8 cellular contexts compared by ENCODE assay signal in genomic region chr11:1854132-1854948, GRCh38. TPM values are rescaled to one million over a fixed set of nuclear protein-coding genes. Genes with fewer than 3 reads are reported as not detected.
DNase-seq lines count a peak whose midpoint lies in the region; ATAC-seq and TF ChIP-seq lines count a peak whose summit lies in the region.

No MANE protein-coding gene starts in this region.

- H3K9me3 ChIP-seq in mucosa of descending colon (no peaks in the 10 kb centered on the region), smooth muscle cell (replicated peaks; ENCODE audit: low read depth) (no peaks in the 10 kb centered on the region)

- TF ChIP-seq CTCF in GM12865 (IDR thresholded peaks at IDR 0.05; ENCODE audit: insufficient read depth, low read depth, low read length, missing control alignments) (no peak), mucosa of descending colon (IDR thresholded peaks at IDR 0.05) (no peak), smooth muscle cell (IDR thresholded peaks at IDR 0.05; ENCODE audit: borderline replicate concordance, insufficient read depth, poor library complexity, severe bottlenecking) (no peak)

- no peak overlapping the region for H3K9ac ChIP-seq in smooth muscle cell (ENCODE audit: low read depth)

- no peaks in the 10 kb centered on the region for H4K20me1 ChIP-seq in smooth muscle cell (ENCODE audit: low read depth)

- H3K27me3 ChIP-seq in smooth muscle cell (ENCODE audit: low read depth) = no peaks in the 10 kb centered on the region

- 88% methylated on average over 23 of the region's 27 CpGs for WGBS in smooth muscle cell (ENCODE audit: low lambda C conversion rate)

- H3K4me2 ChIP-seq in smooth muscle cell = no peak overlapping the region

- no peaks in the 10 kb centered on the region for H3K79me2 ChIP-seq in smooth muscle cell (ENCODE audit: low read depth)

- H3K4me3 ChIP-seq in GM12865 (ENCODE audit: low read depth, low read length) = peak overlapping the region; percentile 80
- no peak overlapping the region for H3K4me3 ChIP-seq in mucosa of descending colon
- no peak overlapping the region for H3K4me3 ChIP-seq in smooth muscle cell

- no peak overlapping the region for H3K27ac ChIP-seq in smooth muscle cell (ENCODE audit: low read depth)

- H3K4me1 ChIP-seq in mucosa of descending colon (ENCODE audit: low read depth) (no peaks in the 10 kb centered on the region), smooth muscle cell (ENCODE audit: low read depth) (no peaks in the 10 kb centered on the region)

- H3F3A ChIP-seq in smooth muscle cell (ENCODE audit: low read depth) = no peaks in the 10 kb centered on the region

- intact Hi-C loops in mucosa of descending colon (cut with DNase I, micrococcal nuclease) = no loop called here

- no peaks in the 10 kb centered on the region for H3K36me3 ChIP-seq in mucosa of descending colon (ENCODE audit: low read depth)
- H3K36me3 ChIP-seq in smooth muscle cell (ENCODE audit: low read depth) = no peaks in the 10 kb centered on the region

- ATAC-seq in GM21360 (IDR thresholded peaks at IDR 0.05; ENCODE audit: unreplicated experiment) (peak; percentile 14), HG03460 (IDR thresholded peaks at IDR 0.05; ENCODE audit: unreplicated experiment) (peak; percentile 35), mucosa of descending colon (peak; percentile 22)

- DNase-seq in GM12865 (ENCODE audit: low read depth) = peak; percentile 84
- DNase-seq in mucosa of descending colon = peak in 1 of 3 donors; percentile 64
- no peak for DNase-seq in activated CD4-positive, CD25-positive, alpha-beta regulatory T cell (lab: John Stamatoyannopoulos, UW)
- no peak for DNase-seq in ureter (ENCODE audit: low spot score)
- DNase-seq in stimulated activated CD4-positive, alpha-beta T cell treated with anti-CD3 and anti-CD28 coated beads, Interleukin-12 subunit alpha, Interleukin-12 subunit beta, amount 100 ng/mL, for 4 hours = no peak
- no peak for DNase-seq in smooth muscle cell (lab: John Stamatoyannopoulos, UW; ENCODE audit: unreplicated experiment)

- no peak overlapping the region for H2AFZ ChIP-seq in smooth muscle cell (ENCODE audit: low read depth)

RNA-seq across cellular contexts. Expression of gene LSP1, which starts 1.5 kb away (rescaled TPM):
- total RNA-seq in mucosa of descending colon (10 to 100 TPM; 18.5 to 32.2 (median 23.6) TPM), ureter (47.4 TPM), smooth muscle cell (1.7 and 2.1 TPM in 2 replicates)
- polyA plus RNA-seq in smooth muscle cell = 8.7 and 13.7 TPM in 2 replicates

RNA-seq across cellular contexts. Expression of gene TNNI2, which starts 15.6 kb away (rescaled TPM):
- total RNA-seq in mucosa of descending colon (under 1 TPM in 1 of 3 donors, not detected in 2; 0.46 TPM), ureter (45.0 TPM), smooth muscle cell (0.94 TPM in 1 of 2 replicates, not detected in the other)
- 0.74 and 1.2 TPM in 2 replicates for polyA plus RNA-seq in smooth muscle cell

RNA-seq across cellular contexts. Expression of gene SYT8, which starts 19.6 kb away (rescaled TPM):
- total RNA-seq in mucosa of descending colon (1 to 10 TPM in 2 of 3 donors, under 1 TPM in 1; 0.98 to 2.4 (median 2.1) TPM), ureter (159 TPM), smooth muscle cell (0.13 TPM in 1 of 2 replicates, not detected in the other)
- polyA plus RNA-seq in smooth muscle cell = 1.4 and 2.0 TPM in 2 replicates

RNA-seq across cellular contexts. Expression of gene PRR33, which starts 37.4 kb away (rescaled TPM):
- total RNA-seq in mucosa of descending colon (not detected), ureter (not detected), smooth muscle cell (not detected in 2 replicates)
- not detected in 2 replicates for polyA plus RNA-seq in smooth muscle cell

Comparison
In these comparisons a context has a peak if more than half of its experiments do, and no peak if none do; other contexts are left out.
1. RNA of gene TNNI2, which starts 15.6 kb away (total RNA-seq): 45.0 TPM in ureter (single experiment); 0.94 TPM in smooth muscle cell and 0.46 TPM in mucosa of descending colon; every median in the first group is over 10 times any median in the second.
2. RNA of gene SYT8, which starts 19.6 kb away (total RNA-seq): 159 TPM in ureter (single experiment); 0.98 to 2.4 TPM in mucosa of descending colon and 0.13 TPM in smooth muscle cell; every median in the first group is over 10 times any median in the second.
3. Peak in every context shown above with its lines, with median percentiles within 50 percentile points of each other: ATAC-seq.